17 cellular contexts compared by ENCODE assay signal in genomic region chr2:2523395-2524339, GRCh38.
DNase-seq lines count a peak whose midpoint lies in the region; ATAC-seq and TF ChIP-seq lines count a peak whose summit lies in the region.
"Had no signal": no experiment of that assay in that cellular context is flagged by ENCODE, and none has a peak within 500 bp of the region (broad histone marks: within the 10 kb centered on the region; RNA-seq: fewer than 3 reads in every experiment).

No MANE protein-coding gene starts in this region.

- peaks cover 2% of the 10 kb centered on the region for H3K27me3 Mint-ChIP-seq in H9 (ENCODE audit: low read depth)

- H3K27ac ChIP-seq in esophagus muscularis mucosa (replicated peaks in 1 of 4) (peak overlapping the region; percentile 44 to 62 (median 50)), aorta (ENCODE audit: low read depth in 1 of 2, low read length in 2 of 2) (no peak overlapping the region), H9 (ENCODE audit: insufficient read length, low read depth, low read length) (no peak overlapping the region)
- H3K27ac ChIP-seq: GM23248 had no signal

- no peak overlapping the region for H2BK12ac ChIP-seq in H9 (ENCODE audit: insufficient read length, low read depth, low read length)

- 36% methylated on average over 7 of the region's 7 CpGs for WGBS in esophagus muscularis mucosa
- 33 to 37% methylated on average over 7 of the region's 7 CpGs for WGBS in aorta, 2 donors
- no CpG with 5 or more reads among the region's 7 CpGs for WGBS in H9 (ENCODE audit: extremely low coverage, insufficient read length, low lambda C conversion rate)

- no peak for TF ChIP-seq CTCF in esophagus muscularis mucosa (IDR thresholded peaks at IDR 0.05)
- TF ChIP-seq CTCF in H9 (conservative IDR thresholded peaks at IDR 0.05), result no peak

- H2AK5ac ChIP-seq in H9 (ENCODE audit: insufficient read length, low read length), result no peak overlapping the region

- H3K9me3 ChIP-seq in esophagus muscularis mucosa, result no peaks in the 10 kb centered on the region
- H3K9me3 ChIP-seq in aorta (ENCODE audit: control insufficient read depth, low read length), result no peaks in the 10 kb centered on the region
- H3K9me3 ChIP-seq in H9 (ENCODE audit: control insufficient read depth, low read depth, low read length), result no peaks in the 10 kb centered on the region

- peak; percentile 70 for ATAC-seq in left ventricle myocardium superior
- peak; percentile 41 for ATAC-seq in aorta (ENCODE audit: low FRiP score)
- ATAC-seq: GM12878, K562, PC-3 had no signal

- H3K23me2 ChIP-seq in H9 (ENCODE audit: insufficient read length, low read depth, low read length, poor library complexity, severe bottlenecking), result no peaks in the 10 kb centered on the region

- H2BK5ac ChIP-seq in H9 (ENCODE audit: insufficient read length, low read length), result no peak overlapping the region

- DNase-seq in left ventricle myocardium superior (no peak), cardiac septum (ENCODE audit: low spot score) (no peak), esophagus muscularis mucosa (ENCODE audit: extremely low spot score) (no peak), posterior vena cava (ENCODE audit: low spot score) (peak; percentile 18), aorta (no peak), H9 (no peak), HCEC 1CT (no peak), pons (ENCODE audit: low spot score) (no peak)
- DNase-seq: DND-41, GDM1, GM23248, NCI-H1436, NCI-H2081 treated with DMSO at 0.1 percent for 48 hours, NCI-H774, PC-3 had no signal

- H3K4me1 ChIP-seq in esophagus muscularis mucosa (peaks cover 9 to 41% (median 35%) of the 10 kb centered on the region in 4 donors), aorta (ENCODE audit: control insufficient read depth in 1 of 2, insufficient read depth in 2 of 2, low read length in 2 of 2) (no peaks in the 10 kb centered on the region), H9 (ENCODE audit: insufficient read depth, low read length) (no peaks in the 10 kb centered on the region)

- H2BK15ac ChIP-seq in H9 (ENCODE audit: low read depth, low read length), result no peak overlapping the region

- H3K4me3 ChIP-seq in esophagus muscularis mucosa, result no peak overlapping the region
- no peak overlapping the region for H3K4me3 ChIP-seq in aorta (ENCODE audit: low read length in 2 of 2)
- H3K4me3 ChIP-seq: GM12878, GM23248, K562 had no signal

- TF ChIP-seq POLR2A in esophagus muscularis mucosa (IDR thresholded peaks at IDR 0.05; ENCODE audit: low read depth), result no peak

- no peaks in the 10 kb centered on the region; a peak in 1 of 7 replicates for H3K36me3 Mint-ChIP-seq in H9 (ENCODE audit: insufficient read depth in 1 of 3, low read depth in 3 of 3)

- no peak overlapping the region for H3T11ph ChIP-seq in H9 (ENCODE audit: low read length)

- no peak overlapping the region for H4K8ac ChIP-seq in H9 (replicated peaks; ENCODE audit: insufficient read length, low read depth, low read length)

- TF ChIP-seq EP300 in esophagus muscularis mucosa (IDR thresholded peaks at IDR 0.05), result no peak

- no peaks in the 10 kb centered on the region for H4K20me1 ChIP-seq in H9 (ENCODE audit: control insufficient read depth, insufficient read depth, insufficient read length)

- H3K27ac Mint-ChIP-seq in H9, result peak overlapping the region in 1 of 3 experiments; percentile 8; a peak in 2 of 7 replicates

- no peaks in the 10 kb centered on the region for H3K36me3 ChIP-seq in esophagus muscularis mucosa
- H3K36me3 ChIP-seq in aorta (ENCODE audit: control insufficient read depth in 1 of 2, insufficient read depth in 2 of 2, low read length in 1 of 2), result no peaks in the 10 kb centered on the region

- no peaks in the 10 kb centered on the region for H3K79me2 ChIP-seq in H9 (ENCODE audit: insufficient read depth, low read length)

- H2AFZ ChIP-seq in H9 (ENCODE audit: low read length), result no peak overlapping the region
- H2AFZ ChIP-seq: GM23248 had no signal

- no peaks in the 10 kb centered on the region for H3K79me1 ChIP-seq in H9 (ENCODE audit: insufficient read depth, low read depth, low read length, poor library complexity, severe bottlenecking)

- H4K5ac ChIP-seq in H9 (ENCODE audit: insufficient read length, low read depth, low read length), result no peak overlapping the region

- intact Hi-C loops in left ventricle myocardium superior (cut with micrococcal nuclease) (no loop called here), cardiac septum (cut with DNase I) (no loop called here), esophagus muscularis mucosa (cut with DNase I) (no loop called here), posterior vena cava (cut with DNase I) (loop anchor here in 1 of 2 donors (1.0 kb wide), 1 partner anchor 44 kb away; no protein-coding TSS in a partner anchor), aorta (cut with DNase I) (no loop called here)

- no peak overlapping the region for H3K9ac ChIP-seq in H9 (ENCODE audit: extremely low read depth, insufficient read length, low read length)
- H3K9ac ChIP-seq: GM23248 had no signal

- H2BK20ac ChIP-seq in H9 (ENCODE audit: low read depth, low read length, poor library complexity, severe bottlenecking), result no peak overlapping the region

- no peak overlapping the region for H3K14ac ChIP-seq in H9 (ENCODE audit: insufficient read depth, low read length)

- H3K4ac ChIP-seq in H9 (ENCODE audit: low read depth, low read length), result no peak overlapping the region

- peaks cover 2% of the 10 kb centered on the region in 2 experiments; a peak in 1 of 4 replicates for H3K4me1 Mint-ChIP-seq in H9

- no peaks in the 10 kb centered on the region; a peak in 1 of 5 replicates for H3K9me3 Mint-ChIP-seq in H9

- no peak overlapping the region for H3K23ac ChIP-seq in H9 (ENCODE audit: insufficient read length, low read depth, low read length)

- no peak overlapping the region for H4K91ac ChIP-seq in H9 (ENCODE audit: insufficient read length, low read depth, low read length)

- H2BK120ac ChIP-seq in H9 (ENCODE audit: low read depth, low read length, poor library complexity, severe bottlenecking), result no peak overlapping the region

- H3K4me3 Mint-ChIP-seq in H9, result no peak overlapping the region

- H3K4me2 ChIP-seq in H9 (ENCODE audit: insufficient read depth, insufficient read length, low read length), result no peak overlapping the region

- H3K56ac ChIP-seq in H9 (ENCODE audit: insufficient read length, low read depth, low read length), result no peak overlapping the region

- H3K27me3 ChIP-seq in esophagus muscularis mucosa (no peaks in the 10 kb centered on the region), aorta (ENCODE audit: control insufficient read depth in 1 of 2, insufficient read depth in 2 of 2, low read length in 1 of 2) (no peaks in the 10 kb centered on the region), H9 (ENCODE audit: insufficient read depth, low read length) (no peaks in the 10 kb centered on the region)

- no peak overlapping the region for H3K18ac ChIP-seq in H9 (ENCODE audit: insufficient read length, low read depth, low read length)

Comparison
In these comparisons a context has a peak if more than half of its experiments do, and no peak if none do; other contexts are left out.
1. H3K27ac ChIP-seq: peak in esophagus muscularis mucosa (4 of 4); none in aorta (0 of 2) and H9 (single experiment).